13 cellular contexts compared by ENCODE assay signal in the genomic region with DNA sequence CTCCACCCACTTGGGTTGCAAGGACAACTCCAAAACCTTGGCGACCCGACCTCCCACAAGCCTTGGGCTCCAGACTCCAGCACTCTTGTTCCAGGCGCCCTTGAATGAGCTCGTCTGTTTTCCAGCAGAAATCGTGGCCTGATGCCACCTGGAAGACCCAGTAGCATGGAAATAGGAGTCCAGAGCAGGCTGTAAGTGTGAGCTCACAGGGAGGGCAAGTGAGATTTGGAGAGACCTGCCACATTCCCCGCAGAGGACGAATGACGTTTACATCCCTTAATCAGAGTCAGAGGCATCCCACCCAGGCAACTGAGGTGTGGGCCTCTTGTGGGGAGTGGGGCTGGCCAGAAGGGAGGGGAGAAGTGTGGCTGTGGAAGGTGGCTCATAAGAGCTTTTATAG.
DNase-seq lines count a peak whose midpoint lies in the region; ATAC-seq and TF ChIP-seq lines count a peak whose summit lies in the region.
"Had no signal": no experiment of that assay in that cellular context is flagged by ENCODE, and none has a peak within 500 bp of the region (broad histone marks: within the 10 kb centered on the region; RNA-seq: fewer than 3 reads in every experiment).

No MANE protein-coding gene starts in this region.

- DNase-seq in Right ventricle myocardium inferior (ENCODE audit: missing footprints): no peak
- no peak for DNase-seq in cardiac septum (ENCODE audit: low spot score)
- peak; percentile 69 to 84 (median 80) for DNase-seq in ovary
- no peak for DNase-seq in HAP-1 (ENCODE audit: low spot score in 2 of 2)
- DNase-seq: effector CD8-positive, alpha-beta T cell; glutamatergic neuron; islet precursor cell; stimulated activated CD4-positive, alpha-beta T cell treated with anti-CD3 and anti-CD28 coated beads, Interleukin-15, amount 100 ng/mL, for 24 hours had no signal

- TF ChIP-seq POLR2A in gastroesophageal sphincter (IDR thresholded peaks at IDR 0.05) (no peak), ovary (IDR thresholded peaks at IDR 0.05) (no peak)

- no peaks in the 10 kb centered on the region for H3K36me3 ChIP-seq in gastroesophageal sphincter
- no peaks in the 10 kb centered on the region for H3K36me3 ChIP-seq in ovary
- H3K36me3 ChIP-seq in HAP-1 (replicated peaks): no peaks in the 10 kb centered on the region
- H3K36me3 ChIP-seq: SJSA1 had no signal

- H3K27me3 ChIP-seq in gastroesophageal sphincter: no peaks in the 10 kb centered on the region
- H3K27me3 ChIP-seq in ovary: no peaks in the 10 kb centered on the region
- H3K27me3 ChIP-seq in HAP-1 (ENCODE audit: low read depth): no peaks in the 10 kb centered on the region
- H3K27me3 ChIP-seq: SJSA1 had no signal

- TF ChIP-seq CTCF in gastroesophageal sphincter (IDR thresholded peaks at IDR 0.05) (no peak), ovary (IDR thresholded peaks at IDR 0.05) (no peak)

- H3K27ac ChIP-seq in gastroesophageal sphincter (no peak overlapping the region), ovary (peak overlapping the region in 1 of 2 donors; percentile 40)
- H3K27ac ChIP-seq: SJSA1 had no signal

- 66% methylated on average over 3 of the region's 8 CpGs; no CpG with 5 or more reads in 1 of the 2 donors for WGBS in gastroesophageal sphincter (ENCODE audit: low coverage in 1 of 2), 2 donors
- WGBS in ovary, 3 donors: 10 to 17% (median 12%) methylated on average over 8 of the region's 8 CpGs

- no peak for TF ChIP-seq EP300 in gastroesophageal sphincter (IDR thresholded peaks at IDR 0.05)
- no peak for TF ChIP-seq EP300 in ovary (IDR thresholded peaks at IDR 0.05)

- no peaks in the 10 kb centered on the region for H3K9me3 ChIP-seq in gastroesophageal sphincter
- no peaks in the 10 kb centered on the region for H3K9me3 ChIP-seq in ovary
- H3K9me3 ChIP-seq in HAP-1: no peaks in the 10 kb centered on the region
- H3K9me3 ChIP-seq: SJSA1 had no signal

- in situ Hi-C loops in HAP-1 (cut with MboI; ENCODE audit: low sequenced_read_pairs): no loop called here

- H3K4me1 ChIP-seq in gastroesophageal sphincter (peaks cover 0 to 4% (median 0%) of the 10 kb centered on the region in 3 donors), ovary (ENCODE audit: insufficient read depth) (peaks cover 15% of the 10 kb centered on the region), HAP-1 (no peaks in the 10 kb centered on the region)

- H3K4me3 ChIP-seq in gastroesophageal sphincter: no peak overlapping the region
- H3K4me3 ChIP-seq in ovary: no peak overlapping the region
- H3K4me3 ChIP-seq in HAP-1: no peak overlapping the region
- H3K4me3 ChIP-seq: SJSA1 had no signal

- ATAC-seq in Right ventricle myocardium inferior: peak; percentile 75
- ATAC-seq in gastroesophageal sphincter: peak; percentile 52
- ATAC-seq in HG03097 (IDR thresholded peaks at IDR 0.05; ENCODE audit: low FRiP score, unreplicated experiment): no peak
- no peak for ATAC-seq in esophagus mucosa
- no peak for ATAC-seq in HG02870 (IDR thresholded peaks at IDR 0.05; ENCODE audit: unreplicated experiment)

- intact Hi-C loops in Right ventricle myocardium inferior (cut with DNase I) (no loop called here), cardiac septum (cut with DNase I) (no loop called here), ovary (cut with DNase I) (no loop called here)

Comparison
In these comparisons a context has a peak if more than half of its experiments do, and no peak if none do; other contexts are left out.
1. ATAC-seq: peak in Right ventricle myocardium inferior (single experiment) and gastroesophageal sphincter (single experiment); none in HG03097 (single experiment), esophagus mucosa (single experiment) and HG02870 (single experiment).
2. DNase-seq: peak in ovary (5 of 5); none in Right ventricle myocardium inferior (single experiment), cardiac septum (single experiment) and HAP-1 (0 of 2).